In the genomic region with DNA sequence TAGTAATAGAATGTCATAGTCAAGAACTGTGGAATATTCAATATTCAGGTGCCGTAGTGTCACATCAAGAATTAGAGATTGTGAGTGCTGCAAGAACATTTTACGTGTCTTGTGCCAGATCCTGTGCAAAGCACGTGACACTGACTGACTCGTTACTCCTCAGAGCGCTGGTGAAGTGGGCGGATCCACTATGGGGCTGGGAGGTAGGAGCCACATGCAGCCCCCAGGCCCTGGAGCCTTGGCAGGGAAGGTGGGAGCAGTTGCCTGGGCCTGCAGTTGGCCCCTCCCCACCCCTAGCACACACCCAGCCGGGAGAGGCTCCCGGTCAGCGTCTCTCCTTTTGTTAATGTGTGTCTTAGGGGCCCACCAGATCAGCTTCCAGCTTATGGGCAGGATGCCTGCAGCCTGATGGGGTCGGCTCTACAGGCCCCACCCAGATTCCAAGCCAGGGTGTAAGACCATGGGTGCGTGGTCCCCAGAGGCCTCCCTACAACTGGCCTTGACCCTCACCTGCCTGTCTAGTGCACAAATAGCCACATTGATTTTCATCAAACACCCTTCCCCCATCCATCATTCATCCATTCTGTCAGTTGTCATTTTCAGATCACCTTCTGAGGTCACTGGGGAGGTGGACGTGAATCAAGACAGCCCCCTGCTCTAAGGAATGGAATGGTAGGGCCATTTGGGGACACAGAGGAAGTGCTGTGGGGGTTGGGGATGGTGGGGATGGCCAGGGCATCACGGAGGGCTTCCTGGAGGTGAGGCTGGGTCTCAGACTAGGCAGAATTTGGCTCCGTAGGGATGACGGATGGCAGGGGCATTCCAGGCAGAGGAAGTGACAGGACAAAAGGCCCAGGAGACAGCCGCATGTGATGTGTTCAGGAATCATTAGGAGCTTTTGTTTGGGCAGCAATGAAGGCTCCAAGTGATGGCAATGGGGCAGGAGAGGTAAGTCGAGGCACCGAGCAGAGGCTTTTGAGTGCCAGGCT, we compare ENCODE assay signal across 17 cellular contexts.
DNase-seq lines count a peak whose midpoint lies in the region; ATAC-seq, FAIRE-seq and TF ChIP-seq lines count a peak whose summit lies in the region.
"Had no signal": no experiment of that assay in that cellular context is flagged by ENCODE, and none has a peak within 500 bp of the region (broad histone marks: within the 10 kb centered on the region; RNA-seq: fewer than 3 reads in every experiment).

No MANE protein-coding gene starts in this region.

- DNase-seq in GM23338 (ENCODE audit: low spot score) (no peak), K562 (ENCODE audit: extremely low read depth in 1 of 4, low spot score in 3 of 4) (no peak), left ventricle myocardium superior (no peak), progenitor cell of endocrine pancreas (ENCODE audit: low spot score, unreplicated experiment) (no peak), KBM-7 (no peak)
- DNase-seq: activated naive CD4-positive, alpha-beta T cell treated with anti-CD3 and anti-CD28 coated beads, Interleukin-2, amount 10 ng/mL, durations not matched to agents 7 days and 5 days; GDM1; Kasumi-1; NCI-H2171 treated with DMSO at 0.1 percent for 48 hours; OCI-M1; stimulated activated CD4-positive, alpha-beta T cell treated with anti-CD3 and anti-CD28 coated beads, Interleukin-4, amount 100 ng/mL, for 1 hour; stimulated activated naive CD4-positive, alpha-beta T cell treated with Interleukin-2 at 50 U/mL for 16 hours; T1000 had no signal

- WGBS in K562 (ENCODE audit: insufficient coverage, low coverage, missing lambda C conversion rate): 5% methylated on average over 18 of the region's 18 CpGs

- H3K27me3 ChIP-seq in GM23338 (ENCODE audit: insufficient read depth) (no peaks in the 10 kb centered on the region), K562 (ENCODE audit: control insufficient read depth in 2 of 2, insufficient read depth in 2 of 2, low read length in 2 of 2) (peaks cover 10 to 63% of the 10 kb centered on the region in 2 experiments; a peak in 4 of 5 replicates)

- no peaks in the 10 kb centered on the region for H3K36me3 ChIP-seq in GM23338 (ENCODE audit: insufficient read depth)
- H3K36me3 ChIP-seq in K562 (ENCODE audit: control insufficient read depth, insufficient read depth, low read length): no peaks in the 10 kb centered on the region

- peaks cover 40% of the 10 kb centered on the region for H3K4me1 Mint-ChIP-seq in GM23338
- H3K4me1 Mint-ChIP-seq in progenitor cell of endocrine pancreas (ENCODE audit: low read depth): peaks cover 53% of the 10 kb centered on the region
- H3K4me1 Mint-ChIP-seq: activated naive CD4-positive, alpha-beta T cell treated with anti-CD3 and anti-CD28 coated beads, Interleukin-2, amount 10 ng/mL, durations not matched to agents 7 days and 5 days had no signal

- H3K9me1 ChIP-seq in K562 (ENCODE audit: control insufficient read depth, insufficient read depth, low read length): no peaks in the 10 kb centered on the region

- in situ Hi-C loops in K562 (cut with MboI): no loop called here
- in situ Hi-C loops in KBM-7 (cut with MboI; ENCODE audit: low pct_unique_long_range_greater_than_20kb, low sequenced_read_pairs): no loop called here

- no peaks in the 10 kb centered on the region for H3F3A ChIP-seq in GM23338 (replicated peaks; ENCODE audit: low read depth)

- no peak for FAIRE-seq in K562 (lab: Jason Lieb, UNC)

- TF ChIP-seq CTCF in GM23338 (conservative IDR thresholded peaks at IDR 0.05; ENCODE audit: low read depth in 2 of 2): no peak
- TF ChIP-seq CTCF in K562 (IDR thresholded peaks at IDR 0.05 in 2 of 3, conservative IDR thresholded peaks at IDR 0.05 in 1 of 3; ENCODE audit: insufficient read depth in 2 of 3, low read depth in 1 of 3, low read length in 3 of 3): no peak
- no peak for TF ChIP-seq CTCF in progenitor cell of endocrine pancreas (IDR thresholded peaks at IDR 0.05; ENCODE audit: unreplicated experiment)

- no peak overlapping the region for H3K9ac ChIP-seq in K562 (ENCODE audit: insufficient read depth in 1 of 2, low read depth in 2 of 2, low read length in 2 of 2)

- H3K27ac ChIP-seq in GM23338 (ENCODE audit: low read depth) (no peak overlapping the region), K562 (ENCODE audit: extremely low read depth, low read depth, low read length) (no peak overlapping the region)
- H3K27ac ChIP-seq: coronary artery had no signal

- H3K9me3 Mint-ChIP-seq in GM23338 (no peaks in the 10 kb centered on the region), progenitor cell of endocrine pancreas (ENCODE audit: low read depth) (no peaks in the 10 kb centered on the region)
- H3K9me3 Mint-ChIP-seq: activated naive CD4-positive, alpha-beta T cell treated with anti-CD3 and anti-CD28 coated beads, Interleukin-2, amount 10 ng/mL, durations not matched to agents 7 days and 5 days had no signal

- POLR2A ChIA-PET in K562 (lab: Yijun Ruan, JAX): interaction anchor here (0.6 kb wide), 1 partner anchor 60 kb away, joined by 3 read pairs; no protein-coding TSS in a partner anchor

- no peaks in the 10 kb centered on the region for H3K36me3 Mint-ChIP-seq in GM23338 (ENCODE audit: low read depth)
- no peaks in the 10 kb centered on the region for H3K36me3 Mint-ChIP-seq in progenitor cell of endocrine pancreas (ENCODE audit: insufficient read depth)
- H3K36me3 Mint-ChIP-seq: activated naive CD4-positive, alpha-beta T cell treated with anti-CD3 and anti-CD28 coated beads, Interleukin-2, amount 10 ng/mL, durations not matched to agents 7 days and 5 days had no signal

- CTCF ChIA-PET in K562 (lab: Yijun Ruan, JAX; ENCODE audit: low intra/inter-chr PET ratio): no interaction called here

- no peak overlapping the region for H3K4me3 ChIP-seq in GM23338
- no peak overlapping the region for H3K4me3 ChIP-seq in K562
- H3K4me3 ChIP-seq: coronary artery had no signal

- H3K4me1 ChIP-seq in GM23338 (ENCODE audit: insufficient read depth) (peaks cover 24% of the 10 kb centered on the region), K562 (replicated peaks in 1 of 2; ENCODE audit: control insufficient read depth in 2 of 2, insufficient read depth in 2 of 2, low read length in 2 of 2) (peaks cover 0 to 8% of the 10 kb centered on the region in 2 experiments; a peak in 1 of 5 replicates)

- H3K27ac Mint-ChIP-seq in GM23338: 0 out of 2 replicates have a peak overlapping the region, but pooled peaks have one; percentile 19
- H3K27ac Mint-ChIP-seq in progenitor cell of endocrine pancreas: peak overlapping the region; percentile 88
- H3K27ac Mint-ChIP-seq: activated naive CD4-positive, alpha-beta T cell treated with anti-CD3 and anti-CD28 coated beads, Interleukin-2, amount 10 ng/mL, durations not matched to agents 7 days and 5 days had no signal

- TF ChIP-seq RAD21 in K562 (CRISPR knock-in tag; conservative IDR thresholded peaks at IDR 0.05 in 1 of 2, IDR thresholded peaks at IDR 0.05 in 1 of 2): no peak

- no peak for TF ChIP-seq EP300 in K562 (IDR thresholded peaks at IDR 0.05; ENCODE audit: low read length)

- H4K20me1 ChIP-seq in GM23338 (replicated peaks; ENCODE audit: insufficient read depth) (no peaks in the 10 kb centered on the region; the same call in 1 of the 2 replicates), K562 (replicated peaks; ENCODE audit: control insufficient read depth, insufficient read depth, low read length) (no peaks in the 10 kb centered on the region; the same call in 1 of the 2 replicates)

- intact Hi-C loops in K562 (cut with micrococcal nuclease) (no loop called here), left ventricle myocardium superior (cut with micrococcal nuclease) (no loop called here)

- no peak overlapping the region for H3K4me2 ChIP-seq in GM23338
- no peak overlapping the region for H3K4me2 ChIP-seq in K562 (ENCODE audit: insufficient read depth, low read length)

- no peaks in the 10 kb centered on the region for H3K79me2 ChIP-seq in GM23338 (replicated peaks; ENCODE audit: insufficient read depth)
- H3K79me2 ChIP-seq in K562 (ENCODE audit: control insufficient read depth, insufficient read depth, low read length): no peaks in the 10 kb centered on the region

- no peak overlapping the region for H3K4me3 Mint-ChIP-seq in GM23338
- no peak overlapping the region for H3K4me3 Mint-ChIP-seq in progenitor cell of endocrine pancreas (ENCODE audit: low read depth)
- H3K4me3 Mint-ChIP-seq: activated naive CD4-positive, alpha-beta T cell treated with anti-CD3 and anti-CD28 coated beads, Interleukin-2, amount 10 ng/mL, durations not matched to agents 7 days and 5 days had no signal

- TF ChIP-seq POLR2A in K562 (conservative IDR thresholded peaks at IDR 0.05): no peak

- H3K9me2 ChIP-seq in GM23338 (ENCODE audit: insufficient read depth): no peaks in the 10 kb centered on the region

- BruUV-seq in K562 (replicated peaks; lab: Mats Ljungman, UMichigan): no TSS peak

- peaks cover 13% of the 10 kb centered on the region for H3K27me3 Mint-ChIP-seq in GM23338 (ENCODE audit: insufficient read depth, low read depth, poor library complexity)
- H3K27me3 Mint-ChIP-seq in progenitor cell of endocrine pancreas: no peaks in the 10 kb centered on the region

- H2AFZ ChIP-seq in GM23338: no peak overlapping the region
- H2AFZ ChIP-seq in K562 (ENCODE audit: low read depth, low read length): no peak overlapping the region

- ATAC-seq in GM23338 (peak; percentile 42), K562 (no peak), left ventricle myocardium superior (peak; percentile 18), HG03460 (IDR thresholded peaks at IDR 0.05; ENCODE audit: unreplicated experiment) (no peak), GM21619 (IDR thresholded peaks at IDR 0.05; ENCODE audit: unreplicated experiment) (no peak), GM21381 (IDR thresholded peaks at IDR 0.05; ENCODE audit: unreplicated experiment) (no peak)

- H3K9me3 ChIP-seq in K562 (replicated peaks; ENCODE audit: control insufficient read depth, insufficient read depth, low read depth, low read length): no peaks in the 10 kb centered on the region

TF ChIP-seq in K562, 482 proteins besides CTCF, POLR2A, EP300 and RAD21 (continues in another document):
- TF ChIP-seq, protein P1, sequence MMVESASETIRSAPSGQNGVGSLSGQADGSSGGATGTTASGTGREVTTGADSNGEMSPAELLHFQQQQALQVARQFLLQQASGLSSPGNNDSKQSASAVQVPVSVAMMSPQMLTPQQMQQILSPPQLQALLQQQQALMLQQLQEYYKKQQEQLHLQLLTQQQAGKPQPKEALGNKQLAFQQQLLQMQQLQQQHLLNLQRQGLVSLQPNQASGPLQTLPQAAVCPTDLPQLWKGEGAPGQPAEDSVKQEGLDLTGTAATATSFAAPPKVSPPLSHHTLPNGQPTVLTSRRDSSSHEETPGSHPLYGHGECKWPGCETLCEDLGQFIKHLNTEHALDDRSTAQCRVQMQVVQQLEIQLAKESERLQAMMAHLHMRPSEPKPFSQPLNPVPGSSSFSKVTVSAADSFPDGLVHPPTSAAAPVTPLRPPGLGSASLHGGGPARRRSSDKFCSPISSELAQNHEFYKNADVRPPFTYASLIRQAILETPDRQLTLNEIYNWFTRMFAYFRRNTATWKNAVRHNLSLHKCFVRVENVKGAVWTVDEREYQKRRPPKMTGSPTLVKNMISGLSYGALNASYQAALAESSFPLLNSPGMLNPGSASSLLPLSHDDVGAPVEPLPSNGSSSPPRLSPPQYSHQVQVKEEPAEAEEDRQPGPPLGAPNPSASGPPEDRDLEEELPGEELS (CRISPR knock-in tag; IDR thresholded peaks at IDR 0.05; ENCODE audit: borderline replicate concordance): no peak
- TF ChIP-seq CBFA2T2 (conservative IDR thresholded peaks at IDR 0.05): no peak

Comparison
In these comparisons a context has a peak if more than half of its experiments do, and no peak if none do; other contexts are left out.
1. ATAC-seq: peak in GM23338 (single experiment) and left ventricle myocardium superior (single experiment); none in K562 (single experiment), HG03460 (single experiment), GM21619 (single experiment) and GM21381 (single experiment).